ENCODE assay signal across 23 cellular contexts in genomic region chr11:112345166-112345565, GRCh38.
"Had no signal": no experiment of that assay in that cellular context is flagged by ENCODE, and none has a peak within 500 bp of the region (broad histone marks: within the 10 kb centered on the region; RNA-seq: fewer than 3 reads in every experiment).

No MANE protein-coding gene starts in this region.

- H3K27ac Mint-ChIP-seq: activated CD8-positive, alpha-beta T cell treated with anti-CD3 and anti-CD28 coated beads, Interleukin-2, amount 10 ng/mL, durations not matched to agents 7 days and 5 days; activated naive CD4-positive, alpha-beta T cell treated with anti-CD3 and anti-CD28 coated beads, Interleukin-2, amount 50 U/mL, for 72 hours; stimulated activated naive B cell treated with anti-CD40 and anti-IgM and Interleukin-4, amounts not matched to agents 10 μg/mL and 1 μg/mL and 100 μg/mL, for 72 hours; T-helper 2 cell treated with Interferon-gamma antibody and Interleukin-4, amounts not matched to agents 5 μg/mL and 100 μg/mL, for 36 hours had no signal

- H3K4me2 ChIP-seq: smooth muscle cell had no signal

- H3K9me3 Mint-ChIP-seq: activated naive CD4-positive, alpha-beta T cell treated with anti-CD3 and anti-CD28 coated beads, Interleukin-2, amount 50 U/mL, for 72 hours; stimulated activated naive B cell treated with anti-CD40 and anti-IgM and Interleukin-4, amounts not matched to agents 10 μg/mL and 1 μg/mL and 100 μg/mL, for 72 hours; T-helper 2 cell treated with Interferon-gamma antibody and Interleukin-4, amounts not matched to agents 5 μg/mL and 100 μg/mL, for 36 hours had no signal

- H3K27me3 Mint-ChIP-seq: stimulated activated naive B cell treated with anti-CD40 and anti-IgM and Interleukin-4, amounts not matched to agents 10 μg/mL and 1 μg/mL and 100 μg/mL, for 72 hours had no signal

- H3K4me1 Mint-ChIP-seq: stimulated activated naive B cell treated with anti-CD40 and anti-IgM and Interleukin-4, amounts not matched to agents 10 μg/mL and 1 μg/mL and 100 μg/mL, for 72 hours had no signal

- H3K9me3 ChIP-seq: adrenal gland, lower lobe of right lung, right lobe of liver, vagina had no signal

- H3K4me3 ChIP-seq: adrenal gland, lower lobe of right lung, right lobe of liver, smooth muscle cell, vagina had no signal

- DNase-seq: activated CD4-positive, alpha-beta T cell treated with anti-CD3 and anti-CD28 coated beads, Interleukin-2, amount 50 U/mL, for 1 hour; activated CD4-positive, CD25-positive, alpha-beta regulatory T cell treated with anti-CD3 and anti-CD28 coated beads, Interleukin-2, amount 50 U/mL, for 72 hours; activated CD8-positive, alpha-beta T cell treated with anti-CD3 and anti-CD28 coated beads, Interleukin-2, amount 10 ng/mL, durations not matched to agents 7 days and 5 days; activated T-cell treated with anti-CD3 and anti-CD28 coated beads, Interleukin-2, amount 50 U/mL, for 1 hour; adrenal gland; central memory CD4-positive, alpha-beta T cell; dermis blood vessel endothelial cell; effector CD8-positive, alpha-beta T cell; erythroblast; foreskin keratinocyte; lower lobe of right lung; nucleus accumbens; right lobe of liver; stimulated activated CD4-positive, alpha-beta T cell treated with anti-CD3 and anti-CD28 coated beads, Interleukin-15, amount 100 ng/mL, for 24 hours; stimulated activated CD4-positive, alpha-beta T cell treated with anti-CD3 and anti-CD28 coated beads, Interleukin-2, amount 100 ng/mL, for 48 hours; stimulated activated CD8-positive, alpha-beta memory T cell treated with anti-CD3 and anti-CD28 coated beads, Interleukin-4, amount 100 ng/mL, for 48 hours; stimulated activated naive B cell treated with anti-CD40 and anti-IgM and Interleukin-4, amounts not matched to agents 10 μg/mL and 1 μg/mL and 100 μg/mL, for 72 hours; trophoblast cell had no signal

- H3K36me3 Mint-ChIP-seq: activated naive CD4-positive, alpha-beta T cell treated with anti-CD3 and anti-CD28 coated beads, Interleukin-2, amount 50 U/mL, for 72 hours had no signal

- H3K27me3 ChIP-seq: adrenal gland, right lobe of liver, vagina had no signal

- ATAC-seq: activated CD8-positive, alpha-beta T cell treated with anti-CD3 and anti-CD28 coated beads, Interleukin-2, amount 10 ng/mL, durations not matched to agents 7 days and 5 days; activated naive CD4-positive, alpha-beta T cell treated with anti-CD3 and anti-CD28 coated beads, Interleukin-2, amount 50 U/mL, for 72 hours; foreskin keratinocyte; left lobe of liver; lower lobe of right lung; stimulated activated naive B cell treated with anti-CD40 and anti-IgM and Interleukin-4, amounts not matched to agents 10 μg/mL and 1 μg/mL and 100 μg/mL, for 72 hours had no signal

- H3K27ac ChIP-seq: adrenal gland, foreskin keratinocyte, lower lobe of right lung, right lobe of liver, vagina had no signal

- H3K4me3 Mint-ChIP-seq: activated CD8-positive, alpha-beta T cell treated with anti-CD3 and anti-CD28 coated beads, Interleukin-2, amount 10 ng/mL, durations not matched to agents 7 days and 5 days; stimulated activated naive B cell treated with anti-CD40 and anti-IgM and Interleukin-4, amounts not matched to agents 10 μg/mL and 1 μg/mL and 100 μg/mL, for 72 hours; T-helper 2 cell treated with Interferon-gamma antibody and Interleukin-4, amounts not matched to agents 5 μg/mL and 100 μg/mL, for 36 hours had no signal

- H3K36me3 ChIP-seq: adrenal gland, lower lobe of right lung, right lobe of liver, vagina had no signal

- H3K4me1 ChIP-seq: adrenal gland, foreskin keratinocyte, lower lobe of right lung, right lobe of liver, vagina had no signal
